Comparison of ENCODE assay signal across 1 cellular context in the genomic region with DNA sequence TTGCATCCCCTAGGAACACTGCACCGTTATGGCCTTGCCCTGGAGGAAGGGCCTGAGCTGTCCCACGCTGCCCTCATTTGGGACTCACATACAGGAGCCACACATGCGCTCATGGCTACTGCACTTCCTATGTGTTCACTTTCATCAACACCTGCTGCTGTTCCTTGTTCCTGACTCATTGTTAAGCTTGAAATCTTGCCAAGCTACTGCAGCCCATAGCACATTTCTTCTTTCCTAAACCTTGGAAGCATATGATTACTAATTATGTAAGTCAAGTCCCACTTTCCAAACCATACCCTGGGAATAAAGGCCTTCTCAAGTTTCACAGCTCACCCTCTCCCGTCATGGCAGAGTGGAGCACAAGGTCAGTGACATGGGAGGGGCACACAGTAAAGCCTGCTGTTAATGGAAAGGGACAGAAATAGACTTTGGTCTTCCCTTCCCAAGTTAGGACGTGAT.
TF ChIP-seq lines count a peak whose summit lies in the region.

No MANE protein-coding gene starts in this region.

TF ChIP-seq in H1, 55 proteins besides CTCF, POLR2A, EP300 and RAD21 (continued from another document):
- TF ChIP-seq, protein P1, sequence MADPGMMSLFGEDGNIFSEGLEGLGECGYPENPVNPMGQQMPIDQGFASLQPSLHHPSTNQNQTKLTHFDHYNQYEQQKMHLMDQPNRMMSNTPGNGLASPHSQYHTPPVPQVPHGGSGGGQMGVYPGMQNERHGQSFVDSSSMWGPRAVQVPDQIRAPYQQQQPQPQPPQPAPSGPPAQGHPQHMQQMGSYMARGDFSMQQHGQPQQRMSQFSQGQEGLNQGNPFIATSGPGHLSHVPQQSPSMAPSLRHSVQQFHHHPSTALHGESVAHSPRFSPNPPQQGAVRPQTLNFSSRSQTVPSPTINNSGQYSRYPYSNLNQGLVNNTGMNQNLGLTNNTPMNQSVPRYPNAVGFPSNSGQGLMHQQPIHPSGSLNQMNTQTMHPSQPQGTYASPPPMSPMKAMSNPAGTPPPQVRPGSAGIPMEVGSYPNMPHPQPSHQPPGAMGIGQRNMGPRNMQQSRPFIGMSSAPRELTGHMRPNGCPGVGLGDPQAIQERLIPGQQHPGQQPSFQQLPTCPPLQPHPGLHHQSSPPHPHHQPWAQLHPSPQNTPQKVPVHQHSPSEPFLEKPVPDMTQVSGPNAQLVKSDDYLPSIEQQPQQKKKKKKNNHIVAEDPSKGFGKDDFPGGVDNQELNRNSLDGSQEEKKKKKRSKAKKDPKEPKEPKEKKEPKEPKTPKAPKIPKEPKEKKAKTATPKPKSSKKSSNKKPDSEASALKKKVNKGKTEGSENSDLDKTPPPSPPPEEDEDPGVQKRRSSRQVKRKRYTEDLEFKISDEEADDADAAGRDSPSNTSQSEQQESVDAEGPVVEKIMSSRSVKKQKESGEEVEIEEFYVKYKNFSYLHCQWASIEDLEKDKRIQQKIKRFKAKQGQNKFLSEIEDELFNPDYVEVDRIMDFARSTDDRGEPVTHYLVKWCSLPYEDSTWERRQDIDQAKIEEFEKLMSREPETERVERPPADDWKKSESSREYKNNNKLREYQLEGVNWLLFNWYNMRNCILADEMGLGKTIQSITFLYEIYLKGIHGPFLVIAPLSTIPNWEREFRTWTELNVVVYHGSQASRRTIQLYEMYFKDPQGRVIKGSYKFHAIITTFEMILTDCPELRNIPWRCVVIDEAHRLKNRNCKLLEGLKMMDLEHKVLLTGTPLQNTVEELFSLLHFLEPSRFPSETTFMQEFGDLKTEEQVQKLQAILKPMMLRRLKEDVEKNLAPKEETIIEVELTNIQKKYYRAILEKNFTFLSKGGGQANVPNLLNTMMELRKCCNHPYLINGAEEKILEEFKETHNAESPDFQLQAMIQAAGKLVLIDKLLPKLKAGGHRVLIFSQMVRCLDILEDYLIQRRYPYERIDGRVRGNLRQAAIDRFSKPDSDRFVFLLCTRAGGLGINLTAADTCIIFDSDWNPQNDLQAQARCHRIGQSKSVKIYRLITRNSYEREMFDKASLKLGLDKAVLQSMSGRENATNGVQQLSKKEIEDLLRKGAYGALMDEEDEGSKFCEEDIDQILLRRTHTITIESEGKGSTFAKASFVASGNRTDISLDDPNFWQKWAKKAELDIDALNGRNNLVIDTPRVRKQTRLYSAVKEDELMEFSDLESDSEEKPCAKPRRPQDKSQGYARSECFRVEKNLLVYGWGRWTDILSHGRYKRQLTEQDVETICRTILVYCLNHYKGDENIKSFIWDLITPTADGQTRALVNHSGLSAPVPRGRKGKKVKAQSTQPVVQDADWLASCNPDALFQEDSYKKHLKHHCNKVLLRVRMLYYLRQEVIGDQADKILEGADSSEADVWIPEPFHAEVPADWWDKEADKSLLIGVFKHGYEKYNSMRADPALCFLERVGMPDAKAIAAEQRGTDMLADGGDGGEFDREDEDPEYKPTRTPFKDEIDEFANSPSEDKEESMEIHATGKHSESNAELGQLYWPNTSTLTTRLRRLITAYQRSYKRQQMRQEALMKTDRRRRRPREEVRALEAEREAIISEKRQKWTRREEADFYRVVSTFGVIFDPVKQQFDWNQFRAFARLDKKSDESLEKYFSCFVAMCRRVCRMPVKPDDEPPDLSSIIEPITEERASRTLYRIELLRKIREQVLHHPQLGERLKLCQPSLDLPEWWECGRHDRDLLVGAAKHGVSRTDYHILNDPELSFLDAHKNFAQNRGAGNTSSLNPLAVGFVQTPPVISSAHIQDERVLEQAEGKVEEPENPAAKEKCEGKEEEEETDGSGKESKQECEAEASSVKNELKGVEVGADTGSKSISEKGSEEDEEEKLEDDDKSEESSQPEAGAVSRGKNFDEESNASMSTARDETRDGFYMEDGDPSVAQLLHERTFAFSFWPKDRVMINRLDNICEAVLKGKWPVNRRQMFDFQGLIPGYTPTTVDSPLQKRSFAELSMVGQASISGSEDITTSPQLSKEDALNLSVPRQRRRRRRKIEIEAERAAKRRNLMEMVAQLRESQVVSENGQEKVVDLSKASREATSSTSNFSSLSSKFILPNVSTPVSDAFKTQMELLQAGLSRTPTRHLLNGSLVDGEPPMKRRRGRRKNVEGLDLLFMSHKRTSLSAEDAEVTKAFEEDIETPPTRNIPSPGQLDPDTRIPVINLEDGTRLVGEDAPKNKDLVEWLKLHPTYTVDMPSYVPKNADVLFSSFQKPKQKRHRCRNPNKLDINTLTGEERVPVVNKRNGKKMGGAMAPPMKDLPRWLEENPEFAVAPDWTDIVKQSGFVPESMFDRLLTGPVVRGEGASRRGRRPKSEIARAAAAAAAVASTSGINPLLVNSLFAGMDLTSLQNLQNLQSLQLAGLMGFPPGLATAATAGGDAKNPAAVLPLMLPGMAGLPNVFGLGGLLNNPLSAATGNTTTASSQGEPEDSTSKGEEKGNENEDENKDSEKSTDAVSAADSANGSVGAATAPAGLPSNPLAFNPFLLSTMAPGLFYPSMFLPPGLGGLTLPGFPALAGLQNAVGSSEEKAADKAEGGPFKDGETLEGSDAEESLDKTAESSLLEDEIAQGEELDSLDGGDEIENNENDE (IDR thresholded peaks at IDR 0.05; ENCODE audit: insufficient replicate concordance, low read length) = no peak
- no peak for TF ChIP-seq SP1 (IDR thresholded peaks at IDR 0.05; ENCODE audit: low read depth, low read length)
- no peak for TF ChIP-seq BCL11A (IDR thresholded peaks at IDR 0.05; ENCODE audit: low read depth in 2 of 2, low read length in 2 of 2)
- no peak for TF ChIP-seq CBX8 (IDR thresholded peaks at IDR 0.05; ENCODE audit: borderline replicate concordance, low read depth, low read length)
- TF ChIP-seq POLR2AphosphoS5 (IDR thresholded peaks at IDR 0.05; ENCODE audit: low read depth, low read length) = no peak
- TF ChIP-seq GABPA (IDR thresholded peaks at IDR 0.05; ENCODE audit: borderline replicate concordance, insufficient read depth, low read length) = no peak
- no peak for TF ChIP-seq MAX (IDR thresholded peaks at IDR 0.05)
